12 cellular contexts compared by ENCODE assay signal in the genomic region with DNA sequence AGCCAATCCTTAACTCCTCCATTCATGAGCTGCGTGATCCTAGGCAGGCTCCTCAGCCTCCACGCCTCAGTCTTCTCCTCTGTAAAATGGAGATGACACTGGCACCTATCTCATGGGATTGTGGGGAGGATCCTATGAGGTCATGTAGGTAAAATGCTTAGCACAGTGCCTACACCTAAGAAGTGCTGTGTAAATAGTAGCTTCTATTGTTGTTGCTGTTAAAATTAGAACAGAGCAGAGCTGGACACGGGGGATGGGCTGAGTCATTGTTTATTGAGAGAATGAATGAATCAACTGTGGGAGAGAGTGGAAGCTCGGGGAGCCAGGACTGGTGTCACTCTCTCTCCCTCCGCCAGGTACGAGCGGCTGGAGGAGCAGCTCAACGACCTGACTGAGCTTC. TPM values are rescaled to one million over a fixed set of nuclear protein-coding genes. Genes with fewer than 3 reads are reported as not detected.
DNase-seq lines count a peak whose midpoint lies in the region; TF ChIP-seq lines count a peak whose summit lies in the region.
"Had no signal": no experiment of that assay in that cellular context is flagged by ENCODE, and none has a peak within 500 bp of the region (broad histone marks: within the 10 kb centered on the region; RNA-seq: fewer than 3 reads in every experiment).

No MANE protein-coding gene starts in this region.

- DNase-seq in EH (ENCODE audit: low read depth) (peak; percentile 67), NCI-H748 treated with DMSO at 0.1 percent for 48 hours (lab: John Stamatoyannopoulos, UW) (peak; percentile 3), endothelial cell (ENCODE audit: low spot score) (no peak), nephron progenitor cell (no peak), islet precursor cell (no peak), posterior vena cava (ENCODE audit: low spot score) (no peak), NCI-H2196 treated with DMSO at 0.1 percent for 48 hours (lab: John Stamatoyannopoulos, UW; ENCODE audit: unreplicated experiment) (no peak)
- DNase-seq in stimulated activated CD4-positive, alpha-beta T cell treated with anti-CD3 and anti-CD28 coated beads, Interleukin-1b, Interleukin-23, amount 100 ng/mL, for 48 hours, result no peak
- DNase-seq: activated CD4-positive, alpha-beta T cell treated with anti-CD3 and anti-CD28 coated beads, Interleukin-2, amount 10 ng/mL, durations not matched to agents 7 days and 5 days; activated naive CD8-positive, alpha-beta T cell treated with anti-CD3 and anti-CD28 coated beads for 36 hours; DMS79; NCI-H1092 had no signal

- H3K27me3 Mint-ChIP-seq in endothelial cell (ENCODE audit: unreplicated experiment), result peaks cover 17% of the 10 kb centered on the region
- H3K27me3 Mint-ChIP-seq in nephron progenitor cell (ENCODE audit: low read depth, poor library complexity), result peaks cover 19% of the 10 kb centered on the region
- H3K27me3 Mint-ChIP-seq: activated CD4-positive, alpha-beta T cell treated with anti-CD3 and anti-CD28 coated beads, Interleukin-2, amount 10 ng/mL, durations not matched to agents 7 days and 5 days; activated naive CD8-positive, alpha-beta T cell treated with anti-CD3 and anti-CD28 coated beads for 36 hours had no signal

- intact Hi-C loops in posterior vena cava (cut with DNase I), result no loop called here

- H3K9me3 Mint-ChIP-seq in endothelial cell (ENCODE audit: unreplicated experiment) (no peaks in the 10 kb centered on the region), nephron progenitor cell (no peaks in the 10 kb centered on the region)
- H3K9me3 Mint-ChIP-seq: activated CD4-positive, alpha-beta T cell treated with anti-CD3 and anti-CD28 coated beads, Interleukin-2, amount 10 ng/mL, durations not matched to agents 7 days and 5 days; activated naive CD8-positive, alpha-beta T cell treated with anti-CD3 and anti-CD28 coated beads for 36 hours had no signal

- no peak overlapping the region for H3K27ac Mint-ChIP-seq in endothelial cell (ENCODE audit: unreplicated experiment)
- peak overlapping the region; percentile 16 for H3K27ac Mint-ChIP-seq in nephron progenitor cell
- H3K27ac Mint-ChIP-seq: activated CD4-positive, alpha-beta T cell treated with anti-CD3 and anti-CD28 coated beads, Interleukin-2, amount 10 ng/mL, durations not matched to agents 7 days and 5 days; activated naive CD8-positive, alpha-beta T cell treated with anti-CD3 and anti-CD28 coated beads for 36 hours had no signal

- H3K4me3 Mint-ChIP-seq in endothelial cell (ENCODE audit: unreplicated experiment) (peak overlapping the region; percentile 67), nephron progenitor cell (no peak overlapping the region)
- H3K4me3 Mint-ChIP-seq: activated CD4-positive, alpha-beta T cell treated with anti-CD3 and anti-CD28 coated beads, Interleukin-2, amount 10 ng/mL, durations not matched to agents 7 days and 5 days; activated naive CD8-positive, alpha-beta T cell treated with anti-CD3 and anti-CD28 coated beads for 36 hours had no signal

- TF ChIP-seq CTCF in endothelial cell (IDR thresholded peaks at IDR 0.05; ENCODE audit: unreplicated experiment) (no peak), nephron progenitor cell (IDR thresholded peaks at IDR 0.05) (no peak)

- peaks cover 22% of the 10 kb centered on the region for H3K4me1 Mint-ChIP-seq in endothelial cell (ENCODE audit: unreplicated experiment)
- H3K4me1 Mint-ChIP-seq in nephron progenitor cell, result peaks cover 55% of the 10 kb centered on the region

- H3K36me3 Mint-ChIP-seq in endothelial cell (ENCODE audit: low read depth, unreplicated experiment), result peaks cover 13% of the 10 kb centered on the region
- no peaks in the 10 kb centered on the region for H3K36me3 Mint-ChIP-seq in nephron progenitor cell (ENCODE audit: low read depth)

RNA-seq across cellular contexts. Expression of a gene that starts 43.0 kb away (rescaled TPM):
- total RNA-seq in endothelial cell (ENCODE audit: unreplicated experiment) (5.6 TPM), posterior vena cava (1 to 10 TPM; 4.1 to 4.6 TPM)

RNA-seq across cellular contexts. Expression of a gene that starts 50.8 kb away (rescaled TPM):
- total RNA-seq in endothelial cell (ENCODE audit: unreplicated experiment) (3.6 TPM), posterior vena cava (1 to 10 TPM; 1.1 to 1.5 TPM)

RNA-seq across cellular contexts. Expression of a gene that starts 59.3 kb away (rescaled TPM):
- total RNA-seq in endothelial cell (ENCODE audit: unreplicated experiment) (12.2 TPM), posterior vena cava (10 to 100 TPM; 10.9 to 11.9 TPM)

Comparison
In these comparisons a context has a peak if more than half of its experiments do, and no peak if none do; other contexts are left out.
1. DNase-seq: peak in EH (single experiment) and NCI-H748 treated with DMSO at 0.1 percent for 48 hours (single experiment); none in endothelial cell (single experiment), nephron progenitor cell (single experiment), islet precursor cell (single experiment), posterior vena cava (single experiment), NCI-H2196 treated with DMSO at 0.1 percent for 48 hours (single experiment) and stimulated activated CD4-positive, alpha-beta T cell treated with anti-CD3 and anti-CD28 coated beads, Interleukin-1b, Interleukin-23, amount 100 ng/mL, for 48 hours (single experiment).